29 cellular contexts compared by ENCODE assay signal in genomic region chr9:38386319-38386895, GRCh38. TPM values are rescaled to one million over a fixed set of nuclear protein-coding genes. Genes with fewer than 3 reads are reported as not detected.
A peak's percentile ranks its signal among the peaks of the same experiment; 100 is the strongest.
DNase-seq lines count a peak whose midpoint lies in the region; ATAC-seq, FAIRE-seq and TF ChIP-seq lines count a peak whose summit lies in the region.
"Had no signal": no experiment of that assay in that cellular context is flagged by ENCODE, and none has a peak within 500 bp of the region (broad histone marks: within the 10 kb centered on the region; RNA-seq: fewer than 3 reads in every experiment).

No MANE protein-coding gene starts in this region.

- FAIRE-seq in HepG2 (lab: Jason Lieb, UNC), result peak; percentile 78

- 18% methylated on average over 4 of the region's 4 CpGs for WGBS in HepG2 (ENCODE audit: low lambda C conversion rate)

- peak overlapping the region; percentile 93 for H3K27ac ChIP-seq in SJCRH30
- peak overlapping the region; percentile 80 for H3K27ac ChIP-seq in HepG2 (ENCODE audit: extremely low read length, insufficient read depth, low read length)
- peak overlapping the region; percentile 27 for H3K27ac ChIP-seq in rectal smooth muscle tissue (ENCODE audit: low read depth, low read length)
- H3K27ac ChIP-seq: BLaER1, heart right ventricle, left lung had no signal

- H3K36me3 Mint-ChIP-seq in Caco-2 (ENCODE audit: insufficient read depth, unreplicated experiment), result no peaks in the 10 kb centered on the region
- peaks cover 4% of the 10 kb centered on the region for H3K36me3 Mint-ChIP-seq in stimulated activated memory B cell treated with anti-CD40 and anti-IgM and Interleukin-4, amounts not matched to agents 10 μg/mL and 1 μg/mL and 100 μg/mL, for 72 hours
- H3K36me3 Mint-ChIP-seq: activated CD8-positive, alpha-beta memory T cell treated with anti-CD3 and anti-CD28 coated beads, Interleukin-2, amount 10 ng/mL, durations not matched to agents 7 days and 5 days; activated naive CD4-positive, alpha-beta T cell treated with anti-CD3 and anti-CD28 coated beads, Interleukin-2, amount 50 U/mL, for 72 hours had no signal

- TF ChIP-seq CTCF in Caco-2 (IDR thresholded peaks at IDR 0.05; ENCODE audit: insufficient read depth in 1 of 2, low read depth in 1 of 2, low read length in 1 of 2, severe bottlenecking in 1 of 2, unreplicated experiment in 1 of 2) (no peak), HepG2 (CRISPR knock-in tag; IDR thresholded peaks at IDR 0.05) (0 out of 2 replicates have a peak, but pooled peaks have one; percentile 4), GM10266 (IDR thresholded peaks at IDR 0.05; ENCODE audit: control insufficient read depth, insufficient read depth, low read depth, missing control alignments) (no peak)

- no peaks in the 10 kb centered on the region for H3K27me3 ChIP-seq in Caco-2 (replicated peaks; ENCODE audit: control insufficient read depth, insufficient read depth, low read length)
- no peaks in the 10 kb centered on the region for H3K27me3 ChIP-seq in SJCRH30
- H3K27me3 ChIP-seq in HepG2 (ENCODE audit: control insufficient read depth in 1 of 2, insufficient read depth in 2 of 2, low read length in 2 of 2), result no peaks in the 10 kb centered on the region
- no peaks in the 10 kb centered on the region for H3K27me3 ChIP-seq in rectal smooth muscle tissue (ENCODE audit: control insufficient read depth, insufficient read depth, low read length)
- H3K27me3 ChIP-seq: BLaER1, heart right ventricle, left lung had no signal

- peaks cover 13% of the 10 kb centered on the region for H3K4me1 Mint-ChIP-seq in Caco-2 (ENCODE audit: low read depth, unreplicated experiment)
- no peaks in the 10 kb centered on the region for H3K4me1 Mint-ChIP-seq in stimulated activated memory B cell treated with anti-CD40 and anti-IgM and Interleukin-4, amounts not matched to agents 10 μg/mL and 1 μg/mL and 100 μg/mL, for 72 hours
- H3K4me1 Mint-ChIP-seq: activated CD8-positive, alpha-beta memory T cell treated with anti-CD3 and anti-CD28 coated beads, Interleukin-2, amount 10 ng/mL, durations not matched to agents 7 days and 5 days had no signal

- intact Hi-C loops in Caco-2 (cut with micrococcal nuclease; ENCODE audit: unreplicated experiment), result no loop called here
- intact Hi-C loops in HepG2 (cut with micrococcal nuclease; ENCODE audit: unreplicated experiment), result no loop called here

- peak; percentile 45 to 70; a peak in 3 of 4 replicates for TF ChIP-seq EP300 in HepG2 (IDR thresholded peaks at IDR 0.05; ENCODE audit: low read depth in 2 of 2, low read length in 2 of 2)
- peak; percentile 66 for TF ChIP-seq EP300 in HepG2 (CRISPR knock-in tag; IDR thresholded peaks at IDR 0.05; ENCODE audit: borderline replicate concordance)

- peaks cover 12% of the 10 kb centered on the region for H3K9me3 Mint-ChIP-seq in Caco-2 (ENCODE audit: unreplicated experiment)
- H3K9me3 Mint-ChIP-seq in stimulated activated memory B cell treated with anti-CD40 and anti-IgM and Interleukin-4, amounts not matched to agents 10 μg/mL and 1 μg/mL and 100 μg/mL, for 72 hours, result peaks cover 10% of the 10 kb centered on the region
- H3K9me3 Mint-ChIP-seq: activated T-helper 1 cell treated with anti-CD3 and anti-CD28 coated beads, Interleukin-12 subunit alpha, Interleukin-12 subunit beta, Interleukin-2, Interleukin-4 antibody, amounts not matched to agents 30 ng/mL and 10 ng/mL and 1 ng/mL, durations not matched to agents 14 hours and 24 hours and 36 hours had no signal

- H3K79me2 ChIP-seq in HepG2 (ENCODE audit: insufficient read depth, low read length), result no peaks in the 10 kb centered on the region

- no peak overlapping the region for H2AFZ ChIP-seq in HepG2 (ENCODE audit: low read length)
- H2AFZ ChIP-seq: GM23338 had no signal

- CTCF ChIA-PET in Caco-2 (lab: Charles Lee) (no interaction called here), HepG2 (lab: Yijun Ruan, JAX; ENCODE audit: low intra/inter-chr PET ratio, low total read pairs) (no interaction called here)

- no peaks in the 10 kb centered on the region for H3K27me3 Mint-ChIP-seq in Caco-2 (ENCODE audit: insufficient read depth, unreplicated experiment)
- H3K27me3 Mint-ChIP-seq in stimulated activated memory B cell treated with anti-CD40 and anti-IgM and Interleukin-4, amounts not matched to agents 10 μg/mL and 1 μg/mL and 100 μg/mL, for 72 hours, result peaks cover 16% of the 10 kb centered on the region

- H3K9me3 ChIP-seq in Caco-2, result peaks cover 14% of the 10 kb centered on the region
- peaks cover 8% of the 10 kb centered on the region for H3K9me3 ChIP-seq in SJCRH30 (replicated peaks)
- peaks cover 6% of the 10 kb centered on the region; the same call in 1 of the 2 replicates for H3K9me3 ChIP-seq in HepG2 (ENCODE audit: low read length)
- H3K9me3 ChIP-seq: left lung had no signal

- H3K4me3 ChIP-seq in Caco-2 (ENCODE audit: low read depth, low read length) (no peak overlapping the region), SJCRH30 (no peak overlapping the region), HepG2 (replicated peaks in 1 of 3; ENCODE audit: insufficient read depth in 1 of 3, low read depth in 2 of 3, low read length in 3 of 3) (no peak overlapping the region), rectal smooth muscle tissue (ENCODE audit: low read length) (no peak overlapping the region)
- H3K4me3 ChIP-seq: BLaER1, GM23338, heart right ventricle, left lung had no signal

- peak overlapping the region; percentile 59 for H3K4me2 ChIP-seq in HepG2 (ENCODE audit: low read depth, low read length)
- H3K4me2 ChIP-seq: BLaER1, GM23338 had no signal

- BruUV-seq in Caco-2 (replicated peaks; lab: Mats Ljungman, UMichigan) (no TSS peak), HepG2 (replicated peaks; lab: Mats Ljungman, UMichigan) (no TSS peak)

- POLR2A ChIA-PET in Caco-2 (lab: Charles Lee), result no interaction called here
- POLR2A ChIA-PET in HepG2 (lab: Yijun Ruan, JAX), result interaction anchor here (1.3 kb wide), 1 partner anchor 51 kb away, joined by 5 read pairs; no protein-coding TSS in a partner anchor

- 0 out of 4 replicates have a peak, but pooled peaks of 1 of the 2 experiments have one; percentile 29 for TF ChIP-seq POLR2A in HepG2 (IDR thresholded peaks at IDR 0.05; ENCODE audit: insufficient read depth in 1 of 2, low read depth in 2 of 2, low read length in 2 of 2)
- no peak for TF ChIP-seq POLR2A in erythroblast (IDR thresholded peaks at IDR 0.05; ENCODE audit: low read length)

- no peak for TF ChIP-seq RAD21 in HepG2 (CRISPR knock-in tag; IDR thresholded peaks at IDR 0.05)

- peak; percentile 90 for ATAC-seq in HepG2
- ATAC-seq in stimulated activated memory B cell treated with anti-CD40 and anti-IgM and Interleukin-4, amounts not matched to agents 10 μg/mL and 1 μg/mL and 100 μg/mL, for 72 hours, result no peak
- ATAC-seq: activated CD8-positive, alpha-beta memory T cell treated with anti-CD3 and anti-CD28 coated beads, Interleukin-2, amount 10 ng/mL, durations not matched to agents 7 days and 5 days; activated naive CD4-positive, alpha-beta T cell treated with anti-CD3 and anti-CD28 coated beads, Interleukin-2, amount 50 U/mL, for 72 hours; GM23338; heart right ventricle; left lung; PC-3 had no signal

- DNase-seq in Caco-2 (no peak), SJCRH30 (peak; percentile 68 to 90), HepG2 (ENCODE audit: low spot score) (peak; percentile 92), erythroblast (lab: John Stamatoyannopoulos, UW) (no peak), GM10266 (ENCODE audit: extremely low spot score) (no peak), hypothalamus (lab: John Stamatoyannopoulos, UW) (no peak)
- DNase-seq: activated CD4-positive, alpha-beta T cell treated with anti-CD3 and anti-CD28 coated beads, Interleukin-2, amount 50 U/mL, for 1 hour; activated CD8-positive, alpha-beta memory T cell treated with anti-CD3 and anti-CD28 coated beads, Interleukin-2, amount 10 ng/mL, durations not matched to agents 7 days and 5 days; anterior cingulate cortex; caudate nucleus; dermis blood vessel endothelial cell; DND-41; heart right ventricle; HFFc6; left lung; midbrain; NCI-H1417 treated with DMSO at 0.1 percent for 48 hours; NCI-H226; PC-3; SHP77; SW 1271; T1000 had no signal

- no peaks in the 10 kb centered on the region for H4K20me1 ChIP-seq in HepG2 (ENCODE audit: insufficient read depth, low read length)
- H4K20me1 ChIP-seq: BLaER1 had no signal

- H3K4me3 Mint-ChIP-seq in Caco-2 (ENCODE audit: unreplicated experiment), result no peak overlapping the region
- H3K4me3 Mint-ChIP-seq in stimulated activated memory B cell treated with anti-CD40 and anti-IgM and Interleukin-4, amounts not matched to agents 10 μg/mL and 1 μg/mL and 100 μg/mL, for 72 hours, result no peak overlapping the region
- H3K4me3 Mint-ChIP-seq: activated CD8-positive, alpha-beta memory T cell treated with anti-CD3 and anti-CD28 coated beads, Interleukin-2, amount 10 ng/mL, durations not matched to agents 7 days and 5 days; activated T-helper 1 cell treated with anti-CD3 and anti-CD28 coated beads, Interleukin-12 subunit alpha, Interleukin-12 subunit beta, Interleukin-2, Interleukin-4 antibody, amounts not matched to agents 30 ng/mL and 10 ng/mL and 1 ng/mL, durations not matched to agents 14 hours and 24 hours and 36 hours; GM23338; HFFc6 had no signal

- H3K27ac Mint-ChIP-seq in Caco-2 (ENCODE audit: unreplicated experiment), result peak overlapping the region; percentile 32
- no peak overlapping the region for H3K27ac Mint-ChIP-seq in stimulated activated memory B cell treated with anti-CD40 and anti-IgM and Interleukin-4, amounts not matched to agents 10 μg/mL and 1 μg/mL and 100 μg/mL, for 72 hours
- H3K27ac Mint-ChIP-seq: activated CD8-positive, alpha-beta memory T cell treated with anti-CD3 and anti-CD28 coated beads, Interleukin-2, amount 10 ng/mL, durations not matched to agents 7 days and 5 days; activated naive CD4-positive, alpha-beta T cell treated with anti-CD3 and anti-CD28 coated beads, Interleukin-2, amount 50 U/mL, for 72 hours; activated T-helper 1 cell treated with anti-CD3 and anti-CD28 coated beads, Interleukin-12 subunit alpha, Interleukin-12 subunit beta, Interleukin-2, Interleukin-4 antibody, amounts not matched to agents 30 ng/mL and 10 ng/mL and 1 ng/mL, durations not matched to agents 14 hours and 24 hours and 36 hours; GM23338; HFFc6 had no signal

- in situ Hi-C loops in HepG2 (cut with HindIII; ENCODE audit: extremely low pct_ligation_motif_present, low pct_unique_long_range_greater_than_20kb), result no loop called here

- no peaks in the 10 kb centered on the region for H3K36me3 ChIP-seq in Caco-2 (ENCODE audit: control insufficient read depth, insufficient read depth, low read length)
- no peaks in the 10 kb centered on the region for H3K36me3 ChIP-seq in SJCRH30
- no peaks in the 10 kb centered on the region for H3K36me3 ChIP-seq in HepG2 (replicated peaks in 1 of 2; ENCODE audit: control insufficient read depth in 1 of 2, insufficient read depth in 2 of 2, low read length in 2 of 2)
- H3K36me3 ChIP-seq in rectal smooth muscle tissue (ENCODE audit: control insufficient read depth, insufficient read depth, low read length), result no peaks in the 10 kb centered on the region
- H3K36me3 ChIP-seq: BLaER1, heart right ventricle, left lung had no signal

- peak overlapping the region; percentile 56 for H3K9ac ChIP-seq in HepG2 (ENCODE audit: insufficient read depth, low read depth, low read length)
- no peak overlapping the region for H3K9ac ChIP-seq in rectal smooth muscle tissue (ENCODE audit: low read length)
- H3K9ac ChIP-seq: BLaER1 had no signal

- H3K4me1 ChIP-seq in Caco-2 (peaks cover 19% of the 10 kb centered on the region), SJCRH30 (peaks cover 78% of the 10 kb centered on the region), HepG2 (ENCODE audit: insufficient read depth, low read length) (peaks cover 100% of the 10 kb centered on the region), rectal smooth muscle tissue (ENCODE audit: control insufficient read depth, insufficient read depth, low read length) (peaks cover 24% of the 10 kb centered on the region)
- H3K4me1 ChIP-seq: BLaER1, left lung had no signal

RNA-seq across cellular contexts. Expression of gene ALDH1B1, which starts 6.1 kb away (rescaled TPM):
- total RNA-seq in Caco-2 (2022), result 35.7 and 38.3 TPM in 2 replicates
- total RNA-seq in SJCRH30 (2014; rRNA removed; shearing (Covaris generic)), result 80.3 and 80.8 TPM in 2 replicates
- 125 and 159 TPM in 2 replicates for total RNA-seq in HepG2 (2016; rRNA removed; fragmentation: Illumina TruSeq; extraction: Trizol)
- 11.5 TPM in 2 replicates for total RNA-seq in HepG2 (2016; cell fraction: cytosol; rRNA removed; fragmentation: Illumina TruSeq; extraction: Trizol; ENCODE audit: low read depth)
- total RNA-seq in HepG2 (2016; cell fraction: insoluble cytoplasmic fraction; rRNA removed; fragmentation: Illumina TruSeq; extraction: Trizol), result 126 and 146 TPM in 2 replicates
- total RNA-seq in HepG2 (2016; cell fraction: membrane; rRNA removed; fragmentation: Illumina TruSeq; extraction: Trizol), result 48.8 and 50.7 TPM in 2 replicates
- total RNA-seq in HepG2 (2016; cell fraction: nucleus; rRNA removed; fragmentation: Illumina TruSeq; extraction: Trizol), result 50.9 and 56.2 TPM in 2 replicates
- polyA plus RNA-seq in HepG2 (2011; rRNA removed), result 45.1 and 49.5 TPM in 2 replicates
- polyA plus RNA-seq in HepG2 (2011; cell fraction: cytosol; rRNA removed), result 39.2 and 42.4 TPM in 2 replicates
- 15.7 and 19.6 TPM in 2 replicates for polyA plus RNA-seq in HepG2 (2011; cell fraction: nucleus; rRNA removed)
- polyA plus RNA-seq in HepG2 (2012), result 51.6 and 52.8 TPM in 2 replicates
- polyA plus RNA-seq in HepG2 (2016; cell fraction: cytosol; fragmentation: Illumina TruSeq; extraction: Trizol; ENCODE audit: low read depth), result 7.5 and 7.7 TPM in 2 replicates
- 131 and 144 TPM in 2 replicates for polyA plus RNA-seq in HepG2 (2016; cell fraction: insoluble cytoplasmic fraction; fragmentation: Illumina TruSeq; extraction: Trizol; ENCODE audit: low read depth)
- polyA plus RNA-seq in HepG2 (2016; cell fraction: membrane; fragmentation: Illumina TruSeq; extraction: Trizol; ENCODE audit: low read depth), result 23.3 and 23.6 TPM in 2 replicates
- polyA plus RNA-seq in HepG2 (2016; cell fraction: nucleus; fragmentation: Illumina TruSeq; extraction: Trizol; ENCODE audit: insufficient read depth, low read depth), result 57.5 and 58.3 TPM in 2 replicates
- 58.5 and 119 TPM in 2 replicates for polyA minus RNA-seq in HepG2 (2011; rRNA and poly(A)+ RNA removed; ENCODE audit: low replicate concordance)
- 51.9 and 56.8 TPM in 2 replicates for polyA minus RNA-seq in HepG2 (2011; cell fraction: cytosol; rRNA and poly(A)+ RNA removed)
- 20.2 and 23.6 TPM in 2 replicates for polyA minus RNA-seq in HepG2 (2011; cell fraction: nucleus; rRNA and poly(A)+ RNA removed)

RNA-seq across cellular contexts. Expression of gene IGFBPL1, which starts 37.8 kb away (rescaled TPM):
- total RNA-seq in Caco-2 (2022) (1.3 and 1.6 TPM in 2 replicates), HepG2 (2016; rRNA removed; fragmentation: Illumina TruSeq; extraction: Trizol) (0.24 and 0.44 TPM in 2 replicates)
- total RNA-seq in SJCRH30 (2014; rRNA removed; shearing (Covaris generic)), result 42.3 and 44.1 TPM in 2 replicates
- not detected in 2 replicates for total RNA-seq in HepG2 (2016; cell fraction: cytosol; rRNA removed; fragmentation: Illumina TruSeq; extraction: Trizol; ENCODE audit: low read depth)
- 0.24 TPM in 1 of 2 replicates, not detected in the other for total RNA-seq in HepG2 (2016; cell fraction: insoluble cytoplasmic fraction; rRNA removed; fragmentation: Illumina TruSeq; extraction: Trizol)
- not detected in 2 replicates for total RNA-seq in HepG2 (2016; cell fraction: membrane; rRNA removed; fragmentation: Illumina TruSeq; extraction: Trizol)
- total RNA-seq in HepG2 (2016; cell fraction: nucleus; rRNA removed; fragmentation: Illumina TruSeq; extraction: Trizol), result not detected in 2 replicates
- 0.07 TPM in 1 of 2 replicates, not detected in the other for polyA plus RNA-seq in HepG2 (2011; rRNA removed)
- polyA plus RNA-seq in HepG2 (2011; cell fraction: cytosol; rRNA removed), result 0.12 TPM in 1 of 2 replicates, not detected in the other
- polyA plus RNA-seq in HepG2 (2011; cell fraction: nucleus; rRNA removed), result not detected in 2 replicates
- not detected in 2 replicates for polyA plus RNA-seq in HepG2 (2012)
- not detected in 2 replicates for polyA plus RNA-seq in HepG2 (2016; cell fraction: cytosol; fragmentation: Illumina TruSeq; extraction: Trizol; ENCODE audit: low read depth)
- not detected in 2 replicates for polyA plus RNA-seq in HepG2 (2016; cell fraction: insoluble cytoplasmic fraction; fragmentation: Illumina TruSeq; extraction: Trizol; ENCODE audit: low read depth)
- not detected in 2 replicates for polyA plus RNA-seq in HepG2 (2016; cell fraction: membrane; fragmentation: Illumina TruSeq; extraction: Trizol; ENCODE audit: low read depth)
- polyA plus RNA-seq in HepG2 (2016; cell fraction: nucleus; fragmentation: Illumina TruSeq; extraction: Trizol; ENCODE audit: insufficient read depth, low read depth), result not detected in 2 replicates
- not detected in 2 replicates for polyA minus RNA-seq in HepG2 (2011; rRNA and poly(A)+ RNA removed; ENCODE audit: low replicate concordance)
- polyA minus RNA-seq in HepG2 (2011; cell fraction: cytosol; rRNA and poly(A)+ RNA removed), result not detected in 2 replicates
- not detected in 2 replicates for polyA minus RNA-seq in HepG2 (2011; cell fraction: nucleus; rRNA and poly(A)+ RNA removed)
- total RNA-seq: activated CD8-positive, alpha-beta memory T cell treated with anti-CD3 and anti-CD28 coated beads, Interleukin-2, amount 10 ng/mL, durations not matched to agents 7 days and 5 days; activated naive CD4-positive, alpha-beta T cell treated with anti-CD3 and anti-CD28 coated beads, Interleukin-2, amount 50 U/mL, for 72 hours; activated T-helper 1 cell treated with anti-CD3 and anti-CD28 coated beads, Interleukin-12 subunit alpha, Interleukin-12 subunit beta, Interleukin-2, Interleukin-4 antibody, amounts not matched to agents 30 ng/mL and 10 ng/mL and 1 ng/mL, durations not matched to agents 14 hours and 24 hours and 36 hours; heart right ventricle; HFFc6; MCF 10A had no signal
- polyA plus RNA-seq: heart right ventricle had no signal

Comparison
In these comparisons a context has a peak if more than half of its experiments do, and no peak if none do; other contexts are left out.
1. DNase-seq: peak in SJCRH30 (2 of 2) and HepG2 (single experiment); none in Caco-2 (0 of 2), erythroblast (0 of 2), GM10266 (single experiment) and hypothalamus (0 of 51).
2. H3K27ac ChIP-seq: peak in every context shown above with its lines; median percentile 93 in SJCRH30; 80 in HepG2; 27 in rectal smooth muscle tissue.
3. RNA of gene IGFBPL1, which starts 37.8 kb away (total RNA-seq): 42.3 to 44.1 TPM in SJCRH30; 1.3 to 1.6 TPM in Caco-2 and 0.24 to 0.44 TPM in HepG2; every median in the first group is over 10 times any median in the second.